Comparison of ENCODE assay signal across 8 cellular contexts in genomic region chr1:166920561-166921475, GRCh38.
DNase-seq lines count a peak whose midpoint lies in the region; ATAC-seq and TF ChIP-seq lines count a peak whose summit lies in the region.

No MANE protein-coding gene starts in this region.

- ATAC-seq in HG03175 (IDR thresholded peaks at IDR 0.05; ENCODE audit: unreplicated experiment) (peak; percentile 45), GM19328 (IDR thresholded peaks at IDR 0.05; ENCODE audit: unreplicated experiment) (no peak), HG03565 (IDR thresholded peaks at IDR 0.05; ENCODE audit: unreplicated experiment) (no peak), HG03196 (IDR thresholded peaks at IDR 0.05; ENCODE audit: unreplicated experiment) (no peak)
- ATAC-seq in stimulated activated effector memory CD8-positive, alpha-beta T cell treated with anti-CD3 and anti-CD28 coated beads, Interleukin-12 subunit alpha, Interleukin-12 subunit beta, amount 100 ng/mL, for 72 hours, result peak; percentile 21

- no peak overlapping the region for H3K27ac Mint-ChIP-seq in stimulated activated effector memory CD8-positive, alpha-beta T cell treated with anti-CD3 and anti-CD28 coated beads, Interleukin-12 subunit alpha, Interleukin-12 subunit beta, amount 100 ng/mL, for 72 hours

- DNase-seq in astrocyte of the cerebellum (ENCODE audit: low read depth) (no peak), islet precursor cell (peak; percentile 81)
- no peak for DNase-seq in stimulated activated effector memory CD8-positive, alpha-beta T cell treated with anti-CD3 and anti-CD28 coated beads, Interleukin-12 subunit alpha, Interleukin-12 subunit beta, amount 100 ng/mL, for 72 hours (ENCODE audit: low spot score in 2 of 2)
- DNase-seq in stimulated activated CD4-positive, alpha-beta T cell treated with anti-CD3 and anti-CD28 coated beads, Interleukin-1b, Interleukin-23, amount 100 ng/mL, for 48 hours, result no peak

- H3K4me3 Mint-ChIP-seq in stimulated activated effector memory CD8-positive, alpha-beta T cell treated with anti-CD3 and anti-CD28 coated beads, Interleukin-12 subunit alpha, Interleukin-12 subunit beta, amount 100 ng/mL, for 72 hours, result no peak overlapping the region

- H3K4me1 Mint-ChIP-seq in stimulated activated effector memory CD8-positive, alpha-beta T cell treated with anti-CD3 and anti-CD28 coated beads, Interleukin-12 subunit alpha, Interleukin-12 subunit beta, amount 100 ng/mL, for 72 hours, result no peaks in the 10 kb centered on the region

- no peak for TF ChIP-seq CTCF in astrocyte of the cerebellum (IDR thresholded peaks at IDR 0.05; ENCODE audit: low read depth, low read length, missing control alignments)

- no peaks in the 10 kb centered on the region for H3K36me3 Mint-ChIP-seq in stimulated activated effector memory CD8-positive, alpha-beta T cell treated with anti-CD3 and anti-CD28 coated beads, Interleukin-12 subunit alpha, Interleukin-12 subunit beta, amount 100 ng/mL, for 72 hours

- no peaks in the 10 kb centered on the region for H3K9me3 Mint-ChIP-seq in stimulated activated effector memory CD8-positive, alpha-beta T cell treated with anti-CD3 and anti-CD28 coated beads, Interleukin-12 subunit alpha, Interleukin-12 subunit beta, amount 100 ng/mL, for 72 hours

- in situ Hi-C loops in astrocyte of the cerebellum (cut with HindIII; ENCODE audit: low sequenced_read_pairs), result no loop called here

- H3K4me3 ChIP-seq in astrocyte of the cerebellum (ENCODE audit: low read depth, low read length), result peak overlapping the region; percentile 11

Comparison
In these comparisons a context has a peak if more than half of its experiments do, and no peak if none do; other contexts are left out.
1. ATAC-seq: peak in HG03175 (single experiment) and stimulated activated effector memory CD8-positive, alpha-beta T cell treated with anti-CD3 and anti-CD28 coated beads, Interleukin-12 subunit alpha, Interleukin-12 subunit beta, amount 100 ng/mL, for 72 hours (single experiment); none in GM19328 (single experiment), HG03565 (single experiment) and HG03196 (single experiment).